Comparison of ENCODE assay signal across 7 cellular contexts in genomic region chr10:8049874-8050560, GRCh38. TPM values are rescaled to one million over a fixed set of nuclear protein-coding genes. Genes with fewer than 3 reads are reported as not detected.
DNase-seq lines count a peak whose midpoint lies in the region; TF ChIP-seq lines count a peak whose summit lies in the region.

No MANE protein-coding gene starts in this region.

- TF ChIP-seq CTCF in WI38 (IDR thresholded peaks at IDR 0.05; ENCODE audit: low read depth, low read length), result no peak

- in situ Hi-C loops in HAP-1 (cut with MboI; ENCODE audit: low sequenced_read_pairs), result no loop called here

- peak overlapping the region; percentile 32 for H3K4me3 ChIP-seq in HAP-1
- peak overlapping the region; percentile 53 for H3K4me3 ChIP-seq in WI38 (ENCODE audit: low read depth, low read length)
- H3K4me3 ChIP-seq in iPS-11a (ENCODE audit: low read depth, low read length), result peak overlapping the region; percentile 20
- H3K4me3 ChIP-seq in skeletal muscle satellite cell (ENCODE audit: low read length), result peak overlapping the region; percentile 66

- H3K9ac ChIP-seq in skeletal muscle satellite cell (ENCODE audit: low read depth, low read length), result no peak overlapping the region

- H3K36me3 ChIP-seq in HAP-1 (replicated peaks), result no peaks in the 10 kb centered on the region
- H3K36me3 ChIP-seq in skeletal muscle satellite cell (ENCODE audit: insufficient read depth, low read length), result no peaks in the 10 kb centered on the region

- no peak for DNase-seq in HAP-1 (ENCODE audit: low spot score in 2 of 2)
- DNase-seq in DMS153 (lab: John Stamatoyannopoulos, UW), result no peak
- no peak for DNase-seq in HCEC 1CT
- no peak for DNase-seq in T1000 (lab: John Stamatoyannopoulos, UW)

- peaks cover 22% of the 10 kb centered on the region for H3K4me1 ChIP-seq in HAP-1
- peaks cover 41% of the 10 kb centered on the region for H3K4me1 ChIP-seq in skeletal muscle satellite cell (ENCODE audit: control insufficient read depth, insufficient read depth, low read length)

- peak overlapping the region; percentile 97 for H3K4me2 ChIP-seq in skeletal muscle satellite cell (ENCODE audit: low read length)

- no peaks in the 10 kb centered on the region for H3K9me3 ChIP-seq in HAP-1
- H3K9me3 ChIP-seq in skeletal muscle satellite cell (replicated peaks; ENCODE audit: low read length), result no peaks in the 10 kb centered on the region

- H3K27me3 ChIP-seq in HAP-1 (ENCODE audit: low read depth) (no peaks in the 10 kb centered on the region), skeletal muscle satellite cell (ENCODE audit: control insufficient read depth, insufficient read depth, low read length) (peaks cover 80% of the 10 kb centered on the region)

RNA-seq across cellular contexts. Expression of gene GATA3, which starts 4.5 kb away (rescaled TPM):
- total RNA-seq in skeletal muscle satellite cell (2012; rRNA removed), result 0.22 TPM in 1 of 2 replicates, not detected in the other
